ENCODE assay signal across 17 cellular contexts in the genomic region with DNA sequence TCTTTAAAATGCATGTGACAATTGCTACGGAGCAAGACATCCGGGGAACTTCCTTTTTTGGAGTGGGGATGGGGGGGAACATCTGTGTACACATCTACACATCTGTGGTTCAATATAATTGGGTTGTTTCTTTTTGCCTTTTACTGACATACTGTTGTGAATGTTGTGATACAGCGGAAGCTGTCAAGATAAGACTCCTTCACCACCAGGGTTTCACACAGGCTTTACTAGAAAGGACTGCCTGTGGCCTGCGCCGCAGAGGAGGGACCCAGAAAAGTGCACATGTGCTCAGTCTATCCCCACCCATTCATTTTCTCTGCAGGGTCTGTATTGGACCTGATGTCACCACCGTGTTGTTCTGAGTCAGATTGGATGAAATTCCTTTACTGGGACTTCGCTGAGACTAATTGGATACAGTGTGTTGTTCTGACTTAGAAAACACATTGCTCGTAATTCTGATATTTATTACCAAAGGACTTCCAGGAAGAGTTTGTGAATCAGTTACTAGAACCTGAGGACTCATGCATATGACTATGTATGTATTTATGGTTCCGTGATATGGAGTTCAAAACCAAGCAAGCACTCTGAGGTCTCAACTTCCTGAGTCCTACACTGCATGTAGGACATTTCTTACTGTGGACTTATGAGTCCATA.
DNase-seq lines count a peak whose midpoint lies in the region; ATAC-seq and TF ChIP-seq lines count a peak whose summit lies in the region.
"Had no signal": no experiment of that assay in that cellular context is flagged by ENCODE, and none has a peak within 500 bp of the region (broad histone marks: within the 10 kb centered on the region; RNA-seq: fewer than 3 reads in every experiment).

No MANE protein-coding gene starts in this region.

- in situ Hi-C loops in HAP-1 (cut with MboI; ENCODE audit: low sequenced_read_pairs) = no loop called here

- H3K4me3 ChIP-seq in HAP-1 (no peak overlapping the region), tibial artery (no peak overlapping the region)
- H3K4me3 ChIP-seq: cardiac muscle cell, GM12878, transverse colon had no signal

- DNase-seq in SIG-M5 treated with dmso at 0.1 percent for 504 hours (lab: John Stamatoyannopoulos, UW; ENCODE audit: unreplicated experiment) = peak; percentile 6
- DNase-seq in SIG-M5 (lab: John Stamatoyannopoulos, UW) = no peak
- DNase-seq in HCEC 1CT = peak; percentile 68
- DNase-seq in activated CD8-positive, alpha-beta T cell treated with anti-CD3 and anti-CD28 coated beads, Interleukin-2, amount 10 ng/mL, durations not matched to agents 7 days and 5 days = no peak
- DNase-seq in iris pigment epithelial cell (ENCODE audit: low read depth) = peak; percentile 87
- no peak for DNase-seq in HAP-1 (ENCODE audit: low spot score in 2 of 2)
- no peak for DNase-seq in tibial artery
- DNase-seq in NCI-H446 treated with DMSO at 0.1 percent for 48 hours (lab: John Stamatoyannopoulos, UW) = no peak
- DNase-seq: DMS53, mammary epithelial cell, NCI-H748 treated with DMSO at 0.1 percent for 48 hours, occipital lobe, Right ventricle myocardium superior, transverse colon, WERI-Rb-1 had no signal

- H3K9me3 Mint-ChIP-seq in activated CD8-positive, alpha-beta T cell treated with anti-CD3 and anti-CD28 coated beads, Interleukin-2, amount 10 ng/mL, durations not matched to agents 7 days and 5 days (ENCODE audit: insufficient read depth) = no peaks in the 10 kb centered on the region

- H3K36me3 Mint-ChIP-seq in activated CD8-positive, alpha-beta T cell treated with anti-CD3 and anti-CD28 coated beads, Interleukin-2, amount 10 ng/mL, durations not matched to agents 7 days and 5 days (ENCODE audit: low read depth) = no peaks in the 10 kb centered on the region

- H3K27me3 Mint-ChIP-seq in activated CD8-positive, alpha-beta T cell treated with anti-CD3 and anti-CD28 coated beads, Interleukin-2, amount 10 ng/mL, durations not matched to agents 7 days and 5 days (ENCODE audit: low read depth) = peaks cover 4% of the 10 kb centered on the region

- H3K36me3 ChIP-seq in HAP-1 (replicated peaks) (no peaks in the 10 kb centered on the region), tibial artery (no peaks in the 10 kb centered on the region)
- H3K36me3 ChIP-seq: cardiac muscle cell, transverse colon, WERI-Rb-1 had no signal

- no peak for TF ChIP-seq CTCF in tibial artery (IDR thresholded peaks at IDR 0.05)

- CTCF ChIA-PET in activated CD8-positive, alpha-beta T cell treated with anti-CD3 and anti-CD28 coated beads, Interleukin-2, amount 10 ng/mL, durations not matched to agents 7 days and 5 days (lab: Charles Lee) = no interaction called here

- intact Hi-C loops in tibial artery (cut with DNase I; ENCODE audit: low total_unique reads) = no loop called here

- H3K4me1 ChIP-seq in HAP-1 (no peaks in the 10 kb centered on the region), tibial artery (no peaks in the 10 kb centered on the region)

- no peak overlapping the region for H3K27ac Mint-ChIP-seq in activated CD8-positive, alpha-beta T cell treated with anti-CD3 and anti-CD28 coated beads, Interleukin-2, amount 10 ng/mL, durations not matched to agents 7 days and 5 days

- H3K27me3 ChIP-seq in HAP-1 (ENCODE audit: low read depth) (no peaks in the 10 kb centered on the region), tibial artery (no peaks in the 10 kb centered on the region)
- H3K27me3 ChIP-seq: cardiac muscle cell, transverse colon had no signal

- POLR2A ChIA-PET in activated CD8-positive, alpha-beta T cell treated with anti-CD3 and anti-CD28 coated beads, Interleukin-2, amount 10 ng/mL, durations not matched to agents 7 days and 5 days (lab: Charles Lee) = no interaction called here

- no peak overlapping the region for H3K27ac ChIP-seq in tibial artery
- H3K27ac ChIP-seq: cardiac muscle cell, transverse colon, WERI-Rb-1 had no signal

- H3K9me3 ChIP-seq in HAP-1 (no peaks in the 10 kb centered on the region), tibial artery (peaks cover 0 to 5% (median 3%) of the 10 kb centered on the region in 3 donors)
- H3K9me3 ChIP-seq: transverse colon had no signal

- no peak overlapping the region for H3K4me3 Mint-ChIP-seq in activated CD8-positive, alpha-beta T cell treated with anti-CD3 and anti-CD28 coated beads, Interleukin-2, amount 10 ng/mL, durations not matched to agents 7 days and 5 days

- H3K4me1 Mint-ChIP-seq in activated CD8-positive, alpha-beta T cell treated with anti-CD3 and anti-CD28 coated beads, Interleukin-2, amount 10 ng/mL, durations not matched to agents 7 days and 5 days (ENCODE audit: low read depth) = peaks cover 7% of the 10 kb centered on the region

- ATAC-seq in activated CD8-positive, alpha-beta T cell treated with anti-CD3 and anti-CD28 coated beads, Interleukin-2, amount 10 ng/mL, durations not matched to agents 7 days and 5 days = peak; percentile 53
- ATAC-seq: GM12878 had no signal

Comparison
In these comparisons a context has a peak if more than half of its experiments do, and no peak if none do; other contexts are left out.
1. DNase-seq: peak in SIG-M5 treated with dmso at 0.1 percent for 504 hours (single experiment), HCEC 1CT (single experiment) and iris pigment epithelial cell (single experiment); none in SIG-M5 (single experiment), activated CD8-positive, alpha-beta T cell treated with anti-CD3 and anti-CD28 coated beads, Interleukin-2, amount 10 ng/mL, durations not matched to agents 7 days and 5 days (single experiment), HAP-1 (0 of 2), tibial artery (0 of 2) and NCI-H446 treated with DMSO at 0.1 percent for 48 hours (single experiment).